In the genomic region with DNA sequence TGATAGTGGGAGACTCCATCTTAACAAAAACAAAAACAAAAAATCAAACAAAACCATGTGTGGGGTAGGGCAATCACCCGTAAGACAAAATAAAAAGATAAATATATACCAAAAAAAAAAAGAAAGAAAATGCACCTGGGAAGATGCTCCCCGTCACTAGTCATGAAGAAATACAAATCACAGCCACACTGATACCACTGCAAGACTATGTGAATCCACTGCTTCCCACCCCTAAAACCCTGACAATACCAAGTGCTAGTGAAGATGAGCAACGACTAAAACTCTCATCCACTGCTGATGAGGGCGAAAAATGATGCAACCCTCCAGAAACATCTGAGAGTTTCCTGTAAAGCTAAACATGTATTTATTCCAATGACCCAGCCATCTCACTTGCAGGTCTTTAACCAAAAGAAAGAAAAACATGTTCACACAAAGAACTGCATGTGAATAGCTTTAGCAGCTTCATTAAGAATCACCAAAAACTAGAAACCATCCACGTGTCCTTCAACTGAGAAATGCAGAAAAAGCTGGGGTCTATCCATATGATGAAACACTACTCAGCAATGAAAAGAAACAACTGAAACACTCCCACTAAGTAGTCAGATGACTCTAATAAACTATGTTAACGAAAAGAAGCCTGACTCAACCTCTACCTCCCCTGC, we compare ENCODE assay signal across 11 cellular contexts. TPM values are rescaled to one million over a fixed set of nuclear protein-coding genes. Genes with fewer than 3 reads are reported as not detected.
DNase-seq lines count a peak whose midpoint lies in the region; ATAC-seq, FAIRE-seq and TF ChIP-seq lines count a peak whose summit lies in the region.
"Had no signal": no experiment of that assay in that cellular context is flagged by ENCODE, and none has a peak within 500 bp of the region (broad histone marks: within the 10 kb centered on the region; RNA-seq: fewer than 3 reads in every experiment).

No MANE protein-coding gene starts in this region.

- ATAC-seq in GM18517 (IDR thresholded peaks at IDR 0.05; ENCODE audit: unreplicated experiment) (no peak), GM18907 (IDR thresholded peaks at IDR 0.05; ENCODE audit: unreplicated experiment) (no peak)
- ATAC-seq: esophagus mucosa had no signal

- DNase-seq in A673 (ENCODE audit: low spot score) (peak; percentile 53), ELR (ENCODE audit: low read depth) (peak; percentile 87), fibroblast of pulmonary artery (ENCODE audit: low read depth) (peak; percentile 77), NOMO-1 treated with dmso at 0.1 percent for 144 hours (lab: John Stamatoyannopoulos, UW; ENCODE audit: unreplicated experiment) (no peak), frontal cortex (ENCODE audit: low spot score in 2 of 2) (no peak)
- DNase-seq: NCI-H526 had no signal

- POLR2A ChIA-PET in A673 (lab: Charles Lee; ENCODE audit: low non-redundant PET): interaction anchor here (1.0 kb wide), 1 partner anchor 20 kb away, joined by 5 read pairs; no protein-coding TSS in a partner anchor

- H3K27me3 ChIP-seq in A673 (replicated peaks; ENCODE audit: insufficient read depth, low read depth, low read length, poor library complexity): no peaks in the 10 kb centered on the region

- peaks cover 5% of the 10 kb centered on the region for H3K9me3 ChIP-seq in A673 (ENCODE audit: low read depth, low read length, poor library complexity, severe bottlenecking)

- peaks cover 12% of the 10 kb centered on the region for H3K36me3 ChIP-seq in A673 (ENCODE audit: insufficient read depth, low read length, poor library complexity, severe bottlenecking)

- peak overlapping the region; percentile 92 for H3K27ac ChIP-seq in A673 (ENCODE audit: low read depth, low read length, poor library complexity, severe bottlenecking)
- peak overlapping the region; percentile 3; the same call in 1 of the 2 replicates for H3K27ac ChIP-seq in VCaP

- intact Hi-C loops in A673 (cut with micrococcal nuclease; ENCODE audit: unreplicated experiment): no loop called here

- H3K4me3 ChIP-seq in A673 (ENCODE audit: low read depth, low read length, poor library complexity, severe bottlenecking): no peak overlapping the region
- H3K4me3 ChIP-seq in fibroblast of pulmonary artery (replicated peaks; ENCODE audit: low read depth, low read length): no peak overlapping the region

- FAIRE-seq in frontal cortex (lab: Jason Lieb, UNC): no peak
- FAIRE-seq: G401.6 had no signal

- CTCF ChIA-PET in A673 (lab: Charles Lee): no interaction called here

- BruUV-seq in A673 (replicated peaks; lab: Mats Ljungman, UMichigan): TSS peak; percentile 45

- TF ChIP-seq CTCF in A673 (conservative IDR thresholded peaks at IDR 0.05; ENCODE audit: low read depth, low read length) (no peak), VCaP (conservative IDR thresholded peaks at IDR 0.05) (no peak), fibroblast of pulmonary artery (IDR thresholded peaks at IDR 0.05; ENCODE audit: low read length, missing control alignments) (no peak)

- peaks cover 63% of the 10 kb centered on the region for H3K4me1 ChIP-seq in A673 (ENCODE audit: insufficient read depth, low read length, poor library complexity, severe bottlenecking)

RNA-seq across cellular contexts. Expression of gene BRD4, which starts 31.7 kb away (rescaled TPM):
- 174 and 178 TPM in 2 replicates for total RNA-seq in A673 (2021)
- total RNA-seq in frontal cortex: 11.4 TPM

Comparison
In these comparisons a context has a peak if more than half of its experiments do, and no peak if none do; other contexts are left out.
1. DNase-seq: peak in A673 (single experiment), ELR (single experiment) and fibroblast of pulmonary artery (single experiment); none in NOMO-1 treated with dmso at 0.1 percent for 144 hours (single experiment) and frontal cortex (0 of 2).
2. RNA of gene BRD4, which starts 31.7 kb away (total RNA-seq): 174 to 178 TPM in A673; 11.4 TPM in frontal cortex (single experiment); every median in the first group is over 10 times any median in the second.